Comparison of ENCODE assay signal across 9 cellular contexts in genomic region chr12:75526655-75527511, GRCh38. TPM values are rescaled to one million over a fixed set of nuclear protein-coding genes. Genes with fewer than 3 reads are reported as not detected.
DNase-seq lines count a peak whose midpoint lies in the region; ATAC-seq, FAIRE-seq and TF ChIP-seq lines count a peak whose summit lies in the region.
"Had no signal": no experiment of that assay in that cellular context is flagged by ENCODE, and none has a peak within 500 bp of the region (broad histone marks: within the 10 kb centered on the region; RNA-seq: fewer than 3 reads in every experiment).

No MANE protein-coding gene starts in this region.

- H3K4me1 ChIP-seq in A549 (peaks cover 10% of the 10 kb centered on the region), HAP-1 (no peaks in the 10 kb centered on the region), KMS-11 (ENCODE audit: low read depth, poor library complexity, severe bottlenecking) (peaks cover 16% of the 10 kb centered on the region), HepG2 (ENCODE audit: insufficient read depth, low read length) (peaks cover 5% of the 10 kb centered on the region; the same call in 1 of the 2 replicates), upper lobe of right lung (no peaks in the 10 kb centered on the region)

- H2AFZ ChIP-seq in KMS-11 (ENCODE audit: low read depth) (peak overlapping the region; percentile 23; the same call in 1 of the 2 replicates), HepG2 (ENCODE audit: low read length) (no peak overlapping the region)

- H3K36me3 ChIP-seq in HAP-1 (replicated peaks): no peaks in the 10 kb centered on the region
- H3K36me3 ChIP-seq in KMS-11 (ENCODE audit: insufficient read depth): no peaks in the 10 kb centered on the region
- H3K36me3 ChIP-seq in HepG2 (replicated peaks in 1 of 2; ENCODE audit: control insufficient read depth in 1 of 2, insufficient read depth in 2 of 2, low read length in 2 of 2): no peaks in the 10 kb centered on the region
- H3K36me3 ChIP-seq in upper lobe of right lung: no peaks in the 10 kb centered on the region

- no peak overlapping the region for H3K9ac ChIP-seq in KMS-11
- H3K9ac ChIP-seq in HepG2 (ENCODE audit: insufficient read depth, low read depth, low read length): no peak overlapping the region

- no peaks in the 10 kb centered on the region for H4K20me1 ChIP-seq in KMS-11 (ENCODE audit: insufficient read depth)
- no peaks in the 10 kb centered on the region for H4K20me1 ChIP-seq in HepG2 (ENCODE audit: insufficient read depth, low read length)

- H3K4me3 ChIP-seq in A549 (no peak overlapping the region), GM12864 (ENCODE audit: low read depth, low read length) (no peak overlapping the region), HAP-1 (no peak overlapping the region), KMS-11 (IDR thresholded peaks at IDR 0.05; ENCODE audit: insufficient read depth, low read depth, low read length) (no peak overlapping the region), HepG2 (replicated peaks in 1 of 3; ENCODE audit: insufficient read depth in 1 of 3, low read depth in 2 of 3, low read length in 3 of 3) (no peak overlapping the region), upper lobe of right lung (no peak overlapping the region)

- TF ChIP-seq POLR2A in A549 (IDR thresholded peaks at IDR 0.05; ENCODE audit: low read length) (no peak), HepG2 (IDR thresholded peaks at IDR 0.05; ENCODE audit: insufficient read depth in 1 of 2, low read depth in 2 of 2, low read length in 2 of 2) (no peak)

- no peaks in the 10 kb centered on the region for H3K9me3 ChIP-seq in A549
- no peaks in the 10 kb centered on the region for H3K9me3 ChIP-seq in HAP-1
- no peaks in the 10 kb centered on the region for H3K9me3 ChIP-seq in HepG2 (ENCODE audit: low read length)
- H3K9me3 ChIP-seq in upper lobe of right lung: no peaks in the 10 kb centered on the region

- BruUV-seq in HepG2 (replicated peaks; lab: Mats Ljungman, UMichigan): no TSS peak

- ATAC-seq in A549 (peak; percentile 80 to 86; a peak in 5 of 6 replicates), HepG2 (peak; percentile 74), upper lobe of right lung (peak; percentile 64)
- ATAC-seq: naive thymus-derived CD8-positive, alpha-beta T cell had no signal

- H3K27ac ChIP-seq in A549 (peak overlapping the region; percentile 51 to 69; a peak in 5 of 6 replicates), KMS-11 (no peak overlapping the region), HepG2 (ENCODE audit: extremely low read length, insufficient read depth, low read length) (no peak overlapping the region), upper lobe of right lung (no peak overlapping the region)

- POLR2A ChIA-PET in A549 (lab: Yijun Ruan, JAX): interaction anchor here (1.2 to 4.2 kb wide), 3 partner anchors 494 to 505 kb away, joined by 3 to 29 read pairs (median 8); partner anchors contain the start of gene PHLDA1
- POLR2A ChIA-PET in HepG2 (lab: Yijun Ruan, JAX): interaction anchor here (0.8 to 2.2 kb wide), 3 partner anchors 15 to 505 kb away, joined by 3 to 6 read pairs (median 6); partner anchors contain the start of genes KRR1 and PHLDA1

- peak overlapping the region; percentile 19; the same call in 1 of the 3 replicates for H3K4me2 ChIP-seq in A549
- peak overlapping the region; percentile 36; the same call in 1 of the 2 replicates for H3K4me2 ChIP-seq in KMS-11
- H3K4me2 ChIP-seq in HepG2 (ENCODE audit: low read depth, low read length): peak overlapping the region; percentile 19; the same call in 1 of the 2 replicates

- in situ Hi-C loops in HAP-1 (cut with MboI; ENCODE audit: low sequenced_read_pairs): no loop called here
- in situ Hi-C loops in HepG2 (cut with HindIII; ENCODE audit: extremely low pct_ligation_motif_present, low pct_unique_long_range_greater_than_20kb): loop anchor here (25.0 kb wide), 1 partner anchor 935 kb away; no protein-coding TSS in a partner anchor

- TF ChIP-seq EP300 in A549 (IDR thresholded peaks at IDR 0.05) (no peak), HepG2 (IDR thresholded peaks at IDR 0.05; ENCODE audit: low read depth in 2 of 2, low read length in 2 of 2) (no peak), HepG2 (CRISPR knock-in tag; IDR thresholded peaks at IDR 0.05; ENCODE audit: borderline replicate concordance) (no peak)

- TF ChIP-seq CTCF in A549 (IDR thresholded peaks at IDR 0.05) (peak; percentile 90), GM12864 (IDR thresholded peaks at IDR 0.05; ENCODE audit: low read depth, low read length, missing control alignments) (peak; percentile 67), KMS-11 (conservative IDR thresholded peaks at IDR 0.05; ENCODE audit: low read depth, low read length) (peak; percentile 94), HepG2 (CRISPR knock-in tag; IDR thresholded peaks at IDR 0.05) (peak; percentile 68), upper lobe of right lung (IDR thresholded peaks at IDR 0.05) (peak; percentile 70)

- H3K79me2 ChIP-seq in KMS-11 (ENCODE audit: insufficient read depth, low read depth) (no peaks in the 10 kb centered on the region), HepG2 (ENCODE audit: insufficient read depth, low read length) (no peaks in the 10 kb centered on the region)

- intact Hi-C loops in HepG2 (cut with micrococcal nuclease; ENCODE audit: unreplicated experiment) (loop anchor here (1.0 to 10.0 kb wide), 6 partner anchors 98 to 938 kb away; no protein-coding TSS in a partner anchor), upper lobe of right lung (cut with DNase I) (loop anchor here (10.0 kb wide), 1 partner anchor 508 kb away; the partner anchor contains the start of gene PHLDA1)

- peaks cover 5% of the 10 kb centered on the region; the same call in 1 of the 2 replicates for H3K27me3 ChIP-seq in HAP-1 (ENCODE audit: low read depth)
- no peaks in the 10 kb centered on the region for H3K27me3 ChIP-seq in KMS-11 (ENCODE audit: insufficient read depth, low read depth)
- H3K27me3 ChIP-seq in HepG2 (ENCODE audit: control insufficient read depth in 1 of 2, insufficient read depth in 2 of 2, low read length in 2 of 2): no peaks in the 10 kb centered on the region; a peak in 1 of 5 replicates
- H3K27me3 ChIP-seq in upper lobe of right lung: no peaks in the 10 kb centered on the region

- CTCF ChIA-PET in A549 (lab: Yijun Ruan, JAX): interaction anchor here (0.6 to 5.2 kb wide), 51 partner anchors 8 to 1061 kb away, joined by 3 to 80 read pairs (median 4); partner anchors contain the start of genes BBS10, GLIPR1L2, KRR1 and PHLDA1
- CTCF ChIA-PET in HepG2 (lab: Yijun Ruan, JAX; ENCODE audit: low intra/inter-chr PET ratio, low total read pairs): interaction anchor here (0.7 to 2.0 kb wide), 5 partner anchors 84 to 929 kb away, joined by 3 to 18 read pairs (median 5); partner anchors contain the start of gene PHLDA1

- DNase-seq in A549 (ENCODE audit: low read depth in 1 of 2, low spot score in 1 of 2): peak; percentile 48 to 70
- DNase-seq in GM12864 (ENCODE audit: low read depth): no peak
- peak; percentile 9 to 71 for DNase-seq in HAP-1 (ENCODE audit: low spot score in 2 of 2)
- peak; percentile 81 for DNase-seq in OCI-M1 (lab: John Stamatoyannopoulos, UW)
- DNase-seq in cerebellar cortex (ENCODE audit: low spot score): peak; percentile 64
- peak; percentile 45 for DNase-seq in HepG2 (ENCODE audit: low spot score)
- DNase-seq in upper lobe of right lung: no peak

- 32% methylated on average over 4 of the region's 4 CpGs for WGBS in A549 (ENCODE audit: missing lambda C conversion rate)
- 9% methylated on average over 4 of the region's 4 CpGs for WGBS in HepG2 (ENCODE audit: low lambda C conversion rate)

- TF ChIP-seq RAD21 in A549 (conservative IDR thresholded peaks at IDR 0.05 in 1 of 2, IDR thresholded peaks at IDR 0.05 in 1 of 2): peak; percentile 93 to 95
- peak; percentile 56 for TF ChIP-seq RAD21 in HepG2 (CRISPR knock-in tag; IDR thresholded peaks at IDR 0.05)

- FAIRE-seq in A549 (lab: Jason Lieb, UNC) (peak; percentile 68), HepG2 (lab: Jason Lieb, UNC) (peak; percentile 58)

RNA-seq across cellular contexts. Expression of gene KRR1, which starts 15.5 kb away (rescaled TPM):
- 63.9 and 122 TPM in 2 replicates for polyA plus RNA-seq in A549 (2011; rRNA removed)
- 11.7 and 16.0 TPM in 2 replicates for polyA plus RNA-seq in A549 (2012; cell fraction: cytosol; rRNA removed)
- polyA plus RNA-seq in A549 (2012; cell fraction: nucleus; rRNA removed): 7.1 and 8.6 TPM in 2 replicates
- polyA plus RNA-seq in A549 (2017; fragmentation: RNase III; extraction: RNeasy Plus Mini Kit Qiagen cat#74134 plus additional on column Dnase treatment): 63.7 to 74.3 TPM (median 66.1 TPM) in 3 replicates
- 13.2 and 19.6 TPM in 2 replicates for polyA minus RNA-seq in A549 (2011; rRNA and poly(A)+ RNA removed)
- total RNA-seq in HepG2 (2016; rRNA removed; fragmentation: Illumina TruSeq; extraction: Trizol): 103 and 161 TPM in 2 replicates
- 8.5 and 10.4 TPM in 2 replicates for total RNA-seq in HepG2 (2016; cell fraction: cytosol; rRNA removed; fragmentation: Illumina TruSeq; extraction: Trizol; ENCODE audit: low read depth)
- 98.7 and 161 TPM in 2 replicates for total RNA-seq in HepG2 (2016; cell fraction: insoluble cytoplasmic fraction; rRNA removed; fragmentation: Illumina TruSeq; extraction: Trizol)
- 15.5 and 22.5 TPM in 2 replicates for total RNA-seq in HepG2 (2016; cell fraction: membrane; rRNA removed; fragmentation: Illumina TruSeq; extraction: Trizol)
- 70.4 and 75.4 TPM in 2 replicates for total RNA-seq in HepG2 (2016; cell fraction: nucleus; rRNA removed; fragmentation: Illumina TruSeq; extraction: Trizol)
- 12.4 and 19.3 TPM in 2 replicates for polyA plus RNA-seq in HepG2 (2011; rRNA removed)
- polyA plus RNA-seq in HepG2 (2011; cell fraction: cytosol; rRNA removed): 6.2 and 9.4 TPM in 2 replicates
- polyA plus RNA-seq in HepG2 (2011; cell fraction: nucleus; rRNA removed): 12.0 and 14.6 TPM in 2 replicates
- polyA plus RNA-seq in HepG2 (2012): 27.2 and 40.7 TPM in 2 replicates
- 2.2 and 3.6 TPM in 2 replicates for polyA plus RNA-seq in HepG2 (2016; cell fraction: cytosol; fragmentation: Illumina TruSeq; extraction: Trizol; ENCODE audit: low read depth)
- polyA plus RNA-seq in HepG2 (2016; cell fraction: insoluble cytoplasmic fraction; fragmentation: Illumina TruSeq; extraction: Trizol; ENCODE audit: low read depth): 112 and 126 TPM in 2 replicates
- 5.4 and 6.5 TPM in 2 replicates for polyA plus RNA-seq in HepG2 (2016; cell fraction: membrane; fragmentation: Illumina TruSeq; extraction: Trizol; ENCODE audit: low read depth)
- 71.8 and 72.7 TPM in 2 replicates for polyA plus RNA-seq in HepG2 (2016; cell fraction: nucleus; fragmentation: Illumina TruSeq; extraction: Trizol; ENCODE audit: insufficient read depth, low read depth)
- polyA minus RNA-seq in HepG2 (2011; rRNA and poly(A)+ RNA removed; ENCODE audit: low replicate concordance): 5.2 and 9.7 TPM in 2 replicates
- polyA minus RNA-seq in HepG2 (2011; cell fraction: cytosol; rRNA and poly(A)+ RNA removed): 12.0 and 21.5 TPM in 2 replicates
- 83.9 and 96.6 TPM in 2 replicates for polyA minus RNA-seq in HepG2 (2011; cell fraction: nucleus; rRNA and poly(A)+ RNA removed)
- total RNA-seq in upper lobe of right lung: 45.3 TPM

RNA-seq across cellular contexts. Expression of gene GLIPR1, which starts 46.3 kb away (rescaled TPM):
- polyA plus RNA-seq in A549 (2011; rRNA removed) (42.2 and 45.8 TPM in 2 replicates), A549 (2017; fragmentation: RNase III; extraction: RNeasy Plus Mini Kit Qiagen cat#74134 plus additional on column Dnase treatment) (42.6 to 45.0 TPM (median 44.5 TPM) in 3 replicates), HepG2 (2011; rRNA removed) (1.9 and 4.9 TPM in 2 replicates)
- 13.4 and 20.0 TPM in 2 replicates for polyA plus RNA-seq in A549 (2012; cell fraction: cytosol; rRNA removed)
- polyA plus RNA-seq in A549 (2012; cell fraction: nucleus; rRNA removed): 9.9 and 16.0 TPM in 2 replicates
- polyA minus RNA-seq in A549 (2011; rRNA and poly(A)+ RNA removed): 37.9 and 42.2 TPM in 2 replicates
- total RNA-seq in HepG2 (2016; rRNA removed; fragmentation: Illumina TruSeq; extraction: Trizol) (2.8 and 5.0 TPM in 2 replicates), upper lobe of right lung (38.2 TPM)
- 0.97 and 2.2 TPM in 2 replicates for total RNA-seq in HepG2 (2016; cell fraction: cytosol; rRNA removed; fragmentation: Illumina TruSeq; extraction: Trizol; ENCODE audit: low read depth)
- total RNA-seq in HepG2 (2016; cell fraction: insoluble cytoplasmic fraction; rRNA removed; fragmentation: Illumina TruSeq; extraction: Trizol): 3.7 and 6.0 TPM in 2 replicates
- 1.9 and 4.2 TPM in 2 replicates for total RNA-seq in HepG2 (2016; cell fraction: membrane; rRNA removed; fragmentation: Illumina TruSeq; extraction: Trizol)
- total RNA-seq in HepG2 (2016; cell fraction: nucleus; rRNA removed; fragmentation: Illumina TruSeq; extraction: Trizol): 5.3 TPM in 2 replicates
- polyA plus RNA-seq in HepG2 (2011; cell fraction: cytosol; rRNA removed): 1.4 and 4.8 TPM in 2 replicates
- 2.1 and 2.5 TPM in 2 replicates for polyA plus RNA-seq in HepG2 (2011; cell fraction: nucleus; rRNA removed)
- 2.8 and 3.5 TPM in 2 replicates for polyA plus RNA-seq in HepG2 (2012)
- 3.4 and 3.8 TPM in 2 replicates for polyA plus RNA-seq in HepG2 (2016; cell fraction: cytosol; fragmentation: Illumina TruSeq; extraction: Trizol; ENCODE audit: low read depth)
- 3.4 and 4.5 TPM in 2 replicates for polyA plus RNA-seq in HepG2 (2016; cell fraction: insoluble cytoplasmic fraction; fragmentation: Illumina TruSeq; extraction: Trizol; ENCODE audit: low read depth)
- 3.0 TPM in 2 replicates for polyA plus RNA-seq in HepG2 (2016; cell fraction: membrane; fragmentation: Illumina TruSeq; extraction: Trizol; ENCODE audit: low read depth)
- 9.2 and 10.3 TPM in 2 replicates for polyA plus RNA-seq in HepG2 (2016; cell fraction: nucleus; fragmentation: Illumina TruSeq; extraction: Trizol; ENCODE audit: insufficient read depth, low read depth)
- polyA minus RNA-seq in HepG2 (2011; rRNA and poly(A)+ RNA removed; ENCODE audit: low replicate concordance): 0.30 and 1.9 TPM in 2 replicates
- polyA minus RNA-seq in HepG2 (2011; cell fraction: cytosol; rRNA and poly(A)+ RNA removed): 0.35 and 2.6 TPM in 2 replicates
- polyA minus RNA-seq in HepG2 (2011; cell fraction: nucleus; rRNA and poly(A)+ RNA removed): 4.8 and 7.2 TPM in 2 replicates

Comparison
In these comparisons a context has a peak if more than half of its experiments do, and no peak if none do; other contexts are left out.
1. DNase-seq: peak in A549 (2 of 2), HAP-1 (2 of 2), OCI-M1 (single experiment), cerebellar cortex (single experiment) and HepG2 (single experiment); none in GM12864 (single experiment) and upper lobe of right lung (single experiment).
2. H3K27ac ChIP-seq: peak in A549 (2 of 2); none in KMS-11 (single experiment), HepG2 (single experiment) and upper lobe of right lung (single experiment).
3. Of the 38 proteins assayed by ChIP-seq in both HepG2 and A549: peak only in HepG2: none; only in A549: none; in both: CTCF, RAD21 and SMC3; in neither: 35.
4. Peak in every context shown above with its lines, with median percentiles within 50 percentile points of each other: ATAC-seq, H3K4me2 ChIP-seq and CTCF ChIP-seq.